ENCODE assay signal across 1 cellular context in genomic region chr17:29617125-29617480, GRCh38.
TF ChIP-seq lines count a peak whose summit lies in the region.

No MANE protein-coding gene starts in this region.

TF ChIP-seq in K562, 482 proteins besides CTCF, POLR2A, EP300 and RAD21 (continued from another document and continues in another):
- TF ChIP-seq RFX5 (IDR thresholded peaks at IDR 0.05; ENCODE audit: low read depth, low read length) (no peak), SMARCA5 (IDR thresholded peaks at IDR 0.05) (no peak), CTCFL (IDR thresholded peaks at IDR 0.05; ENCODE audit: borderline replicate concordance, insufficient read depth, low read depth, low read length, poor library complexity, severe bottlenecking) (peak; percentile 73), TBL1XR1 (IDR thresholded peaks at IDR 0.05; ENCODE audit: low read length in 2 of 2) (no peak), NRF1 (conservative IDR thresholded peaks at IDR 0.05 in 1 of 2, IDR thresholded peaks at IDR 0.05 in 1 of 2) (peak; percentile 52 to 58), ZNF311 (CRISPR knock-in tag; IDR thresholded peaks at IDR 0.05) (no peak), TFAP4 (CRISPR knock-in tag; IDR thresholded peaks at IDR 0.05; ENCODE audit: borderline replicate concordance) (no peak), STAT5A (IDR thresholded peaks at IDR 0.05; ENCODE audit: borderline replicate concordance, low read length) (no peak), CREM (IDR thresholded peaks at IDR 0.05; ENCODE audit: low read depth) (0 out of 2 replicates have a peak, but pooled peaks have one; percentile 2), HMGN3 (IDR thresholded peaks at IDR 0.05; ENCODE audit: borderline replicate concordance, extremely low read depth, insufficient read length, low read depth, low read length) (no peak), RBM15 (IDR thresholded peaks at IDR 0.05; ENCODE audit: insufficient read depth, low read length) (no peak), CHD1 (IDR thresholded peaks at IDR 0.05; ENCODE audit: low read length) (no peak), KAT2B (IDR thresholded peaks at IDR 0.05; ENCODE audit: low read depth, low read length) (no peak), NCOA6 (IDR thresholded peaks at IDR 0.05) (no peak), NCOA2 (IDR thresholded peaks at IDR 0.05; ENCODE audit: partially characterized antibody in 2 of 2) (no peak), CBFA2T2 (conservative IDR thresholded peaks at IDR 0.05) (no peak), NFIC (IDR thresholded peaks at IDR 0.05) (peak; percentile 31; the same call in 1 of the 2 replicates), DLX4 (CRISPR knock-in tag; IDR thresholded peaks at IDR 0.05) (no peak), RBFOX2 (IDR thresholded peaks at IDR 0.05; ENCODE audit: low read depth, low read length) (no peak), ZFPM2 (CRISPR knock-in tag; IDR thresholded peaks at IDR 0.05) (no peak), ATF4 (CRISPR knock-in tag; IDR thresholded peaks at IDR 0.05) (no peak), ZNF431 (CRISPR knock-in tag; IDR thresholded peaks at IDR 0.05) (0 out of 2 replicates have a peak, but pooled peaks have one; percentile 13), MCM2 (IDR thresholded peaks at IDR 0.05; ENCODE audit: low read depth) (no peak), CREBBP (IDR thresholded peaks at IDR 0.05; ENCODE audit: low read depth, low read length) (no peak), HDGF (IDR thresholded peaks at IDR 0.05) (no peak), ZNF609 (CRISPR knock-in tag; IDR thresholded peaks at IDR 0.05; ENCODE audit: borderline replicate concordance) (no peak), ZNF347 (CRISPR knock-in tag; IDR thresholded peaks at IDR 0.05; ENCODE audit: low read depth) (no peak), CBX2 (IDR thresholded peaks at IDR 0.05; ENCODE audit: insufficient read depth, low read length, poor library complexity, severe bottlenecking) (no peak), ZNF592 (IDR thresholded peaks at IDR 0.05) (no peak), ZBTB33 (CRISPR knock-in tag; IDR thresholded peaks at IDR 0.05) (peak; percentile 99), BDP1 (IDR thresholded peaks at IDR 0.05; ENCODE audit: insufficient read depth, insufficient read length) (no peak), ZNF280B (CRISPR knock-in tag; IDR thresholded peaks at IDR 0.05) (no peak), CXXC5 (CRISPR knock-in tag; IDR thresholded peaks at IDR 0.05) (no peak), ILF3 (IDR thresholded peaks at IDR 0.05; ENCODE audit: borderline replicate concordance) (no peak), HNRNPL (IDR thresholded peaks at IDR 0.05; ENCODE audit: low read depth, low read length) (peak; percentile 59; the same call in 1 of the 2 replicates), ARID4B (CRISPR knock-in tag; IDR thresholded peaks at IDR 0.05) (peak; percentile 4; the same call in 1 of the 2 replicates), FOXK1 (CRISPR knock-in tag; IDR thresholded peaks at IDR 0.05; ENCODE audit: borderline replicate concordance) (no peak)
